ENCODE assay signal across 7 cellular contexts in the genomic region with DNA sequence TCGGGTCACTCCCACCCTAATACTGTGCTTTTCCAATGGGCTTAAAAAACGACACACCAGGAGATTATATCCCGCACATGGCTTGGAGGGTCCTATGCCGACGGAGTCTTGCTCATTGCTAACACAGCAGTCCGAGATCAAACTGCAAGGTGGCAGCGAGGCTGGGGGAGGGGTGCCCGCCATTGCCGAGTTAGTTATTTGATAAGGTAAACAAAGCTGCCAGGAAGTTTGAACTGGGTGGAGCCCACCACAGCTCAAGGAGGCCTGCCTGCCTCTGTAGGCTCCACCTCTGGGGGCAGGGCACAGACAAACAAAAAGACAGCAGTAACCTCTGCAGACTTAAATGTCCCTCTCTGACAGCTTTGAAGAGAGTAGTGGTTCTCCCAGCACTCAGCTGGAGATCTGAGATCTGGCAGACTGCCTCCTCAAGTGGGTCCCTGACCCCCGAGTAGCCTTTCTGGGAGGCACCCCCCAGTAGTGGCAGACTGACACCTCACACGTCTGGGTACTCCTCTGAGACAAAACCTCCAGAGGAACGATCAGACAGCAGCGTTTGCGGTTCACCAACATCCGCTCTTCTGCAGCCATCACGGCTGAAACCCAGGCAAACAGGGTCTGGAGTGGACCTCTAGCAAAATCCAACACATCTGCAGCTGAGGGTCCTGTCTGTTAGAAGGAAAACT. TPM values are rescaled to one million over a fixed set of nuclear protein-coding genes. Genes with fewer than 3 reads are reported as not detected.
"Had no signal": no experiment of that assay in that cellular context is flagged by ENCODE, and none has a peak within 500 bp of the region (broad histone marks: within the 10 kb centered on the region; RNA-seq: fewer than 3 reads in every experiment).

No MANE protein-coding gene starts in this region.

RNA-seq across cellular contexts. Expression of gene OR6V1, which starts 36.5 kb away (rescaled TPM):
- total RNA-seq: LHCN-M2, MCF 10A, NCI-H460, OCI-LY7, Peyer's patch, Right ventricle myocardium superior, SJSA1 had no signal

RNA-seq across cellular contexts. Expression of gene PIP, which starts 43.2 kb away (rescaled TPM):
- total RNA-seq: MCF 10A, NCI-H460, OCI-LY7, Peyer's patch, Right ventricle myocardium superior, SJSA1 had no signal
